ENCODE assay signal across 18 cellular contexts in the genomic region with DNA sequence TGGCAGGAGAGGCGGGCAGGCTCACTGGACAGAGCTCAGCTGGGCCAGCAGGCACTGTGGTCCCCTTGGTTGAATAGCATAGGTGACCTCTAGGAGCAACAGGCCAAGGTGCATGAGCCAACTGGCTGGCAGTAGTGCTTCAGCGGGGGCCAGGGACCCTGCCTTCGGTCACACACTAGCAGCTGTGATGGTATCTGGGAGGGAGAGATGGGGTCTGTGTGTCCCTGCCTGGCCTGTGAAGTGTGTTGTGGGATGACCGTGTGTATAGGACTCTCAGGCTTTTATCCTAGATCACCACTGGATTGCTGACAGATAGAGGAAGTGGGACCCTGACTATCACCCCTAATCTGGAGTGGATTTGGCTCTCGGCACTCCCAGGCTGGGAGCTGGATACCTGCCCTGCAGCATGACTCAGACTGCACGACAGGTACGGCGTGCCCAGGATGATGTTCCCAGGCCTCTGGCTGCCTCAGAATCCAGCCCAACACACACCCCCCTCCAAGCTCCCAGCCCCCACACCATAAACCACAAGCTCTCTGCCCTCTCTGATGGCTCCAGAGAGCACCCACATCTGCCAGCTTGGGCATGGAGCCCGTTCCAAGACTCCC.
"Had no signal": no experiment of that assay in that cellular context is flagged by ENCODE, and none has a peak within 500 bp of the region (broad histone marks: within the 10 kb centered on the region; RNA-seq: fewer than 3 reads in every experiment).

No MANE protein-coding gene starts in this region.

- H3K27me3 ChIP-seq: foreskin keratinocyte, right lobe of liver had no signal

- H3K9me3 Mint-ChIP-seq: activated T-helper 1 cell treated with anti-CD3 and anti-CD28 coated beads, Interleukin-12 subunit alpha, Interleukin-12 subunit beta, Interleukin-2, Interleukin-4 antibody, amounts not matched to agents 30 ng/mL and 10 ng/mL and 1 ng/mL, durations not matched to agents 14 hours and 24 hours and 36 hours; brain; nephron had no signal

- H3K9me3 ChIP-seq: prostate gland, right lobe of liver had no signal

- H3K4me3 Mint-ChIP-seq: activated T-helper 1 cell treated with anti-CD3 and anti-CD28 coated beads, Interleukin-12 subunit alpha, Interleukin-12 subunit beta, Interleukin-2, Interleukin-4 antibody, amounts not matched to agents 30 ng/mL and 10 ng/mL and 1 ng/mL, durations not matched to agents 14 hours and 24 hours and 36 hours; brain; nephron had no signal

- H3K4me1 ChIP-seq: prostate gland had no signal

- DNase-seq: activated CD4-positive, alpha-beta T cell treated with anti-CD3 and anti-CD28 coated beads, Interleukin-2, amount 50 U/mL, for 48 hours; activated CD4-positive, CD25-positive, alpha-beta regulatory T cell treated with anti-CD3 and anti-CD28 coated beads, Interleukin-2, amount 50 U/mL, for 72 hours; activated CD8-positive, alpha-beta memory T cell treated with anti-CD3 and anti-CD28 coated beads, Interleukin-2, amount 50 U/mL, for 4 hours; activated naive CD4-positive, alpha-beta T cell treated with anti-CD3 and anti-CD28 coated beads, Interleukin-2, amount 50 U/mL, for 16 hours; amygdala; foreskin keratinocyte; mesenchymal stem cell; occipital lobe; stimulated activated CD4-positive, alpha-beta T cell treated with anti-CD3 and anti-CD28 coated beads, Interleukin-1b, Interleukin-23, amount 100 ng/mL, for 48 hours; stimulated activated naive CD4-positive, alpha-beta T cell; trophoblast cell had no signal

- H3K27ac Mint-ChIP-seq: activated T-helper 1 cell treated with anti-CD3 and anti-CD28 coated beads, Interleukin-12 subunit alpha, Interleukin-12 subunit beta, Interleukin-2, Interleukin-4 antibody, amounts not matched to agents 30 ng/mL and 10 ng/mL and 1 ng/mL, durations not matched to agents 14 hours and 24 hours and 36 hours; brain; nephron had no signal

- FAIRE-seq: endometrium had no signal

- H3K27ac ChIP-seq: foreskin keratinocyte, prostate gland, right lobe of liver had no signal

- ATAC-seq: foreskin keratinocyte, left lobe of liver, right lobe of liver had no signal

- H3K4me3 ChIP-seq: prostate gland, right lobe of liver had no signal

- H3K36me3 ChIP-seq: prostate gland had no signal

- H3K27me3 Mint-ChIP-seq: brain had no signal
